In the genomic region with DNA sequence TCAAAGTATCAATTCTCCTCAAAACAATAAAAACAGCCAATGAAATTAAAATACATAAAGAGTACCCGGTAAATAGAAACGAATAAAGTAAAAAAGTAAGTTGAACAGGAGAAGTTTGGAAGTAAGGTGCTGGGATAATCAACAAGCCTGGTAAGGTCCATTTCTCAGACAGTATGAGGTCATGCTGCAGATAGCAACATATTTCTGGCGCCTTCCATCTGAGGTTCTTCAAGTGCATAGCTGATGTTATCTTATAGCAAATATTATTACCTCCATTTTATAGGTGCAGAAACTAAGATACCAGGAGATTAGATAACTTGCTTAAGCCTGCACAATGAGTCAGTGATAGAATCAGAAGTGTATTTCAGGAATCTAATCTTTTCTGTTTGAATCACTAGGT, we compare ENCODE assay signal across 26 cellular contexts. TPM values are rescaled to one million over a fixed set of nuclear protein-coding genes. Genes with fewer than 3 reads are reported as not detected.
DNase-seq lines count a peak whose midpoint lies in the region; ATAC-seq, FAIRE-seq and TF ChIP-seq lines count a peak whose summit lies in the region.
"Had no signal": no experiment of that assay in that cellular context is flagged by ENCODE, and none has a peak within 500 bp of the region (broad histone marks: within the 10 kb centered on the region; RNA-seq: fewer than 3 reads in every experiment).

No MANE protein-coding gene starts in this region.

- H4K5ac ChIP-seq in IMR-90 (ENCODE audit: low read depth, low read length): no peak overlapping the region

- H3K56ac ChIP-seq in IMR-90 (ENCODE audit: extremely low read depth, insufficient read depth, low read length): no peak overlapping the region

- TF ChIP-seq RAD21 in IMR-90 (IDR thresholded peaks at IDR 0.05; ENCODE audit: low read length) (no peak), K562 (CRISPR knock-in tag; conservative IDR thresholded peaks at IDR 0.05 in 1 of 2, IDR thresholded peaks at IDR 0.05 in 1 of 2) (no peak)

- H3K79me1 ChIP-seq in IMR-90 (ENCODE audit: low read depth in 1 of 2, low read length in 2 of 2): no peaks in the 10 kb centered on the region

- H3K27me3 Mint-ChIP-seq in Caco-2 (ENCODE audit: insufficient read depth, unreplicated experiment): peaks cover 16% of the 10 kb centered on the region
- H3K27me3 Mint-ChIP-seq in activated T-cell treated with anti-CD3 and anti-CD28 coated beads, Interleukin-2, amount 50 U/mL, for 72 hours (ENCODE audit: low read depth): no peaks in the 10 kb centered on the region

- no peak for ATAC-seq in IMR-90 (ENCODE audit: low read depth)
- ATAC-seq in K562: no peak
- ATAC-seq in left colon: peak; percentile 79
- no peak for ATAC-seq in GM19463 (IDR thresholded peaks at IDR 0.05; ENCODE audit: unreplicated experiment)
- no peak for ATAC-seq in activated T-cell treated with anti-CD3 and anti-CD28 coated beads, Interleukin-2, amount 50 U/mL, for 72 hours (replicated peaks in 1 of 2)

- no peak overlapping the region for H2BK120ac ChIP-seq in IMR-90 (ENCODE audit: low read depth, low read length)

- H2BK20ac ChIP-seq in IMR-90 (ENCODE audit: low read depth, low read length): no peak overlapping the region

- H3K4ac ChIP-seq in IMR-90 (ENCODE audit: low read depth, low read length): no peak overlapping the region

- H2AFZ ChIP-seq in IMR-90 (replicated peaks; ENCODE audit: low read length, poor library complexity) (no peak overlapping the region), K562 (ENCODE audit: low read depth, low read length) (no peak overlapping the region)
- H2AFZ ChIP-seq: neural progenitor cell had no signal

- H2BK5ac ChIP-seq in IMR-90 (ENCODE audit: low read depth, low read length, poor library complexity, severe bottlenecking): no peak overlapping the region

- no peak overlapping the region for H3K14ac ChIP-seq in IMR-90 (replicated peaks; ENCODE audit: low read depth, low read length)

- H2BK15ac ChIP-seq in IMR-90 (ENCODE audit: low read depth, low read length): no peak overlapping the region

- H3K9me1 ChIP-seq in IMR-90 (ENCODE audit: insufficient read depth, low read length) (no peaks in the 10 kb centered on the region), K562 (ENCODE audit: control insufficient read depth, insufficient read depth, low read length) (no peaks in the 10 kb centered on the region)

- TF ChIP-seq CTCF in Caco-2 (IDR thresholded peaks at IDR 0.05; ENCODE audit: insufficient read depth in 1 of 2, low read depth in 1 of 2, low read length in 1 of 2, severe bottlenecking in 1 of 2, unreplicated experiment in 1 of 2): no peak
- TF ChIP-seq CTCF in IMR-90 (conservative IDR thresholded peaks at IDR 0.05; ENCODE audit: low read depth, low read length): no peak
- no peak for TF ChIP-seq CTCF in K562 (IDR thresholded peaks at IDR 0.05 in 2 of 3, conservative IDR thresholded peaks at IDR 0.05 in 1 of 3; ENCODE audit: insufficient read depth in 2 of 3, low read depth in 1 of 3, low read length in 3 of 3)

- H3K4me1 Mint-ChIP-seq in Caco-2 (ENCODE audit: low read depth, unreplicated experiment): peaks cover 9% of the 10 kb centered on the region
- H3K4me1 Mint-ChIP-seq in activated T-cell treated with anti-CD3 and anti-CD28 coated beads, Interleukin-2, amount 50 U/mL, for 72 hours (ENCODE audit: low read depth): no peaks in the 10 kb centered on the region

- in situ Hi-C loops in IMR-90 (cut with MboI; ENCODE audit: low sequenced_read_pairs): no loop called here
- in situ Hi-C loops in K562 (cut with MboI): no loop called here

- no peaks in the 10 kb centered on the region for H3K36me3 ChIP-seq in Caco-2 (ENCODE audit: control insufficient read depth, insufficient read depth, low read length)
- no peaks in the 10 kb centered on the region for H3K36me3 ChIP-seq in IMR-90 (ENCODE audit: control insufficient read depth, insufficient read depth, low read length)
- H3K36me3 ChIP-seq in K562 (ENCODE audit: control insufficient read depth, insufficient read depth, low read length): no peaks in the 10 kb centered on the region
- H3K36me3 ChIP-seq: BLaER1, HAP-1, neural progenitor cell, spleen, upper lobe of left lung had no signal

- peak; percentile 75 to 81 for DNase-seq in Caco-2
- peak; percentile 8 for DNase-seq in IMR-90
- no peak for DNase-seq in K562 (ENCODE audit: extremely low read depth in 1 of 4, low spot score in 3 of 4)
- no peak for DNase-seq in left colon
- no peak for DNase-seq in stimulated activated CD4-positive, alpha-beta T cell treated with anti-CD3 and anti-CD28 coated beads, Interleukin-4, amount 100 ng/mL, for 1 hour
- DNase-seq in GM12892 (ENCODE audit: insufficient read length): no peak
- DNase-seq in activated T-cell treated with anti-CD3 and anti-CD28 coated beads, Interleukin-2, amount 50 U/mL, for 72 hours: no peak
- DNase-seq: activated CD4-positive, alpha-beta T cell treated with anti-CD3 and anti-CD28 coated beads for 4 hours; activated CD8-positive, alpha-beta memory T cell treated with anti-CD3 and anti-CD28 coated beads for 24 hours; activated gamma-delta T cell; DMS79; GF-D8; head of caudate nucleus; NCI-H1092; NCI-H187; NCI-H345; right cardiac atrium; spleen; upper lobe of left lung had no signal

- BruUV-seq in Caco-2 (replicated peaks; lab: Mats Ljungman, UMichigan) (no TSS peak), IMR-90 (replicated peaks; lab: Mats Ljungman, UMichigan) (no TSS peak), K562 (replicated peaks; lab: Mats Ljungman, UMichigan) (no TSS peak)

- no peak overlapping the region for H3K27ac ChIP-seq in IMR-90 (ENCODE audit: insufficient read depth, low read length)
- H3K27ac ChIP-seq in K562 (ENCODE audit: extremely low read depth, low read depth, low read length): no peak overlapping the region
- H3K27ac ChIP-seq: BLaER1, neural progenitor cell, RWPE1, SK-N-MC, spleen, upper lobe of left lung had no signal

- H2AK5ac ChIP-seq in IMR-90 (ENCODE audit: low read depth, low read length): no peak overlapping the region

- no CpG with 5 or more reads among the region's 3 CpGs for WGBS in IMR-90 (ENCODE audit: extremely low coverage in 2 of 2, insufficient read length in 1 of 2), 2 experiments
- 5% methylated on average over 3 of the region's 3 CpGs for WGBS in K562 (ENCODE audit: insufficient coverage, low coverage, missing lambda C conversion rate)

- intact Hi-C loops in Caco-2 (cut with micrococcal nuclease; ENCODE audit: unreplicated experiment) (loop anchor here (1.0 to 2.0 kb wide), 5 partner anchors 23 to 226 kb away; partner anchors contain the start of genes CEP350 and TOR1AIP1), IMR-90 (cut with micrococcal nuclease) (no loop called here), K562 (cut with micrococcal nuclease) (no loop called here), left colon (cut with DNase I, micrococcal nuclease) (no loop called here)

- H3K9me3 Mint-ChIP-seq in Caco-2 (ENCODE audit: unreplicated experiment): no peaks in the 10 kb centered on the region
- H3K9me3 Mint-ChIP-seq in activated T-cell treated with anti-CD3 and anti-CD28 coated beads, Interleukin-2, amount 50 U/mL, for 72 hours: no peaks in the 10 kb centered on the region
- H3K9me3 Mint-ChIP-seq: neural progenitor cell had no signal

- no peak overlapping the region for H3K4me2 ChIP-seq in IMR-90 (ENCODE audit: low read depth, low read length)
- no peak overlapping the region for H3K4me2 ChIP-seq in K562 (ENCODE audit: insufficient read depth, low read length)
- H3K4me2 ChIP-seq: BLaER1, neural progenitor cell had no signal

- no peak overlapping the region for H3K23ac ChIP-seq in IMR-90 (ENCODE audit: low read depth, low read length)

- H3K27ac Mint-ChIP-seq in Caco-2 (ENCODE audit: unreplicated experiment): no peak overlapping the region
- H3K27ac Mint-ChIP-seq in activated T-cell treated with anti-CD3 and anti-CD28 coated beads, Interleukin-2, amount 50 U/mL, for 72 hours: no peak overlapping the region
- H3K27ac Mint-ChIP-seq: neural progenitor cell had no signal

- POLR2A ChIA-PET in Caco-2 (lab: Charles Lee): no interaction called here
- POLR2A ChIA-PET in IMR-90 (lab: Charles Lee; ENCODE audit: unreplicated experiment): no interaction called here
- POLR2A ChIA-PET in K562 (lab: Yijun Ruan, JAX): interaction anchor here (0.6 to 1.4 kb wide), 3 partner anchors 11 to 596 kb away, joined by 3 to 5 read pairs (median 3); no protein-coding TSS in a partner anchor

- H3K4me3 ChIP-seq in Caco-2 (ENCODE audit: low read depth, low read length) (no peak overlapping the region), IMR-90 (ENCODE audit: insufficient read depth, low read depth, low read length) (no peak overlapping the region), K562 (no peak overlapping the region)
- H3K4me3 ChIP-seq: BLaER1, HAP-1, neural progenitor cell, SK-N-MC, spleen, upper lobe of left lung had no signal

- H3K79me2 ChIP-seq in K562 (ENCODE audit: control insufficient read depth, insufficient read depth, low read length): no peaks in the 10 kb centered on the region

- H4K91ac ChIP-seq in IMR-90 (ENCODE audit: insufficient read depth, low read depth, low read length): no peak overlapping the region

- H3K9ac ChIP-seq in IMR-90 (ENCODE audit: low read depth, low read length): no peak overlapping the region
- no peak overlapping the region for H3K9ac ChIP-seq in K562 (ENCODE audit: insufficient read depth in 1 of 2, low read depth in 2 of 2, low read length in 2 of 2)
- H3K9ac ChIP-seq: BLaER1, neural progenitor cell had no signal

- H3K9me3 ChIP-seq in Caco-2 (no peaks in the 10 kb centered on the region), IMR-90 (ENCODE audit: control insufficient read depth, insufficient read depth, low read length) (no peaks in the 10 kb centered on the region), K562 (replicated peaks; ENCODE audit: control insufficient read depth, insufficient read depth, low read depth, low read length) (no peaks in the 10 kb centered on the region)
- H3K9me3 ChIP-seq: BLaER1, HAP-1, spleen, upper lobe of left lung had no signal

- H4K8ac ChIP-seq in IMR-90 (ENCODE audit: low read depth in 2 of 2, low read length in 2 of 2): no peak overlapping the region

- H3K27me3 ChIP-seq in Caco-2 (replicated peaks; ENCODE audit: control insufficient read depth, insufficient read depth, low read length) (no peaks in the 10 kb centered on the region), IMR-90 (ENCODE audit: control insufficient read depth, insufficient read depth, low read length) (peaks cover 2% of the 10 kb centered on the region; the same call in 1 of the 2 replicates), K562 (ENCODE audit: control insufficient read depth in 2 of 2, insufficient read depth in 2 of 2, low read length in 2 of 2) (no peaks in the 10 kb centered on the region)
- H3K27me3 ChIP-seq: BLaER1, neural progenitor cell, spleen, upper lobe of left lung had no signal

- H3K18ac ChIP-seq in IMR-90 (ENCODE audit: low read depth, low read length): no peak overlapping the region

- dilution Hi-C loops in IMR-90 (cut with HindIII; ENCODE audit: low sequenced_read_pairs, unreplicated experiment): no loop called here

- peak overlapping the region; percentile 34 for H3K4me3 Mint-ChIP-seq in Caco-2 (ENCODE audit: unreplicated experiment)
- no peak overlapping the region for H3K4me3 Mint-ChIP-seq in activated T-cell treated with anti-CD3 and anti-CD28 coated beads, Interleukin-2, amount 50 U/mL, for 72 hours
- H3K4me3 Mint-ChIP-seq: neural progenitor cell had no signal

- FAIRE-seq in K562 (lab: Jason Lieb, UNC) (no peak), GM12892 (lab: Jason Lieb, UNC) (no peak)
- FAIRE-seq: endothelial cell of umbilical vein had no signal

- TF ChIP-seq POLR2A in IMR-90 (IDR thresholded peaks at IDR 0.05; ENCODE audit: low read depth, low read length): no peak
- no peak for TF ChIP-seq POLR2A in K562 (conservative IDR thresholded peaks at IDR 0.05)
- no peak for TF ChIP-seq POLR2A in GM12892 (IDR thresholded peaks at IDR 0.05; ENCODE audit: low read depth, low read length)

- H3K4me1 ChIP-seq in Caco-2: peaks cover 13% of the 10 kb centered on the region
- peaks cover 3% of the 10 kb centered on the region for H3K4me1 ChIP-seq in IMR-90 (ENCODE audit: control insufficient read depth, insufficient read depth, low read length)
- H3K4me1 ChIP-seq in K562 (replicated peaks in 1 of 2; ENCODE audit: control insufficient read depth in 2 of 2, insufficient read depth in 2 of 2, low read length in 2 of 2): peaks cover 0 to 6% of the 10 kb centered on the region in 2 experiments; a peak in 1 of 5 replicates
- H3K4me1 ChIP-seq: BLaER1, HAP-1, neural progenitor cell, spleen, upper lobe of left lung had no signal

- no peaks in the 10 kb centered on the region for H3K36me3 Mint-ChIP-seq in Caco-2 (ENCODE audit: insufficient read depth, unreplicated experiment)
- no peaks in the 10 kb centered on the region for H3K36me3 Mint-ChIP-seq in activated T-cell treated with anti-CD3 and anti-CD28 coated beads, Interleukin-2, amount 50 U/mL, for 72 hours (ENCODE audit: insufficient read depth in 2 of 2)
- H3K36me3 Mint-ChIP-seq: neural progenitor cell had no signal

- H4K20me1 ChIP-seq in IMR-90 (ENCODE audit: insufficient read depth, low read length) (no peaks in the 10 kb centered on the region), K562 (replicated peaks; ENCODE audit: control insufficient read depth, insufficient read depth, low read length) (no peaks in the 10 kb centered on the region)
- H4K20me1 ChIP-seq: BLaER1 had no signal

- CTCF ChIA-PET in Caco-2 (lab: Charles Lee): interaction anchor here (0.6 to 2.1 kb wide), 7 partner anchors 19 to 257 kb away, joined by 3 to 5 read pairs (median 4); partner anchors contain the start of gene CEP350
- CTCF ChIA-PET in IMR-90 (lab: Yijun Ruan, JAX): interaction anchor here (0.8 to 1.0 kb wide), 2 partner anchors 8 to 23 kb away, joined by 3 read pairs; partner anchors contain the start of gene CEP350
- CTCF ChIA-PET in K562 (lab: Yijun Ruan, JAX; ENCODE audit: low intra/inter-chr PET ratio): no interaction called here

- TF ChIP-seq EP300 in K562 (IDR thresholded peaks at IDR 0.05; ENCODE audit: low read length): no peak

- H2AK9ac ChIP-seq in IMR-90 (replicated peaks; ENCODE audit: low read depth, low read length, poor library complexity): no peak overlapping the region

RNA-seq across cellular contexts. Expression of gene CEP350, which starts 23.7 kb away (rescaled TPM):
- total RNA-seq in Caco-2 (2022): 40.3 and 43.5 TPM in 2 replicates
- total RNA-seq in IMR-90 (2012; rRNA removed): 36.4 and 55.8 TPM in 2 replicates
- polyA plus RNA-seq in IMR-90 (2012; rRNA removed): 4.5 and 5.0 TPM in 2 replicates
- polyA plus RNA-seq in IMR-90 (2012; cell fraction: cytosol; rRNA removed): 0.68 and 1.4 TPM in 2 replicates
- polyA plus RNA-seq in IMR-90 (2012; cell fraction: nucleus; rRNA removed; ENCODE audit: low replicate concordance): 1.5 and 15.4 TPM in 2 replicates
- 27.4 and 114 TPM in 2 replicates for total RNA-seq in K562 (2011; cell fraction: chromatin; rRNA removed; ENCODE audit: low replicate concordance)
- total RNA-seq in K562 (2011; cell fraction: nucleolus; rRNA removed): 19.5 and 31.2 TPM in 2 replicates
- 38.1 and 40.1 TPM in 2 replicates for total RNA-seq in K562 (2011; cell fraction: nucleoplasm; rRNA removed)
- 30.4 and 34.2 TPM in 2 replicates for total RNA-seq in K562 (2014; rRNA removed)
- 56.0 and 66.8 TPM in 2 replicates for total RNA-seq in K562 (2014; rRNA removed; fragmentation: Illumina TruSeq; extraction: Trizol)
- total RNA-seq in K562 (2015; rRNA removed; fragmentation: Illumina TruSeq; extraction: Trizol): 57.7 and 64.3 TPM in 2 replicates
- 39.5 and 42.2 TPM in 2 replicates for total RNA-seq in K562 (2021)
- polyA plus RNA-seq in K562 (2011; rRNA removed): 17.7 and 23.3 TPM in 2 replicates
- 4.5 and 8.3 TPM in 2 replicates for polyA plus RNA-seq in K562 (2011; cell fraction: cytosol; rRNA removed)
- polyA plus RNA-seq in K562 (2011; cell fraction: nucleus; rRNA removed): 13.5 and 20.3 TPM in 2 replicates
- polyA plus RNA-seq in K562 (2012): 17.6 and 18.7 TPM in 2 replicates
- 23.0 and 28.0 TPM in 2 replicates for polyA plus RNA-seq in K562 (2014; fragmentation: Illumina TruSeq; extraction: Trizol)
- 1 to 10 TPM; 8.3 to 8.7 TPM for polyA plus RNA-seq in K562 (2014; fragmentation: Nextera tagmentation; extraction: Ambion mirVana)
- polyA plus RNA-seq in K562 (2014; rRNA removed): 17.1 and 20.4 TPM in 2 replicates
- 94.1 and 107 TPM in 2 replicates for polyA minus RNA-seq in K562 (2011; rRNA and poly(A)+ RNA removed)
- polyA minus RNA-seq in K562 (2011; cell fraction: cytosol; rRNA and poly(A)+ RNA removed): 29.8 and 44.2 TPM in 2 replicates
- polyA minus RNA-seq in K562 (2011; cell fraction: nucleus; rRNA and poly(A)+ RNA removed): 34.6 and 77.2 TPM in 2 replicates
- total RNA-seq in left colon: 10 to 100 TPM; 47.7 to 49.7 TPM
- polyA plus RNA-seq in GM12892 (2012; ENCODE audit: missing spikeins): 14.7 TPM
- 10 to 100 TPM; 60.6 to 63.7 TPM for total RNA-seq in activated T-cell treated with anti-CD3 and anti-CD28 coated beads, Interleukin-2, amount 50 U/mL, for 72 hours

RNA-seq across cellular contexts. Expression of gene TOR1AIP1, which starts 48.8 kb away (rescaled TPM):
- 25.4 and 30.3 TPM in 2 replicates for total RNA-seq in Caco-2 (2022)
- total RNA-seq in IMR-90 (2012; rRNA removed): 36.7 and 64.5 TPM in 2 replicates
- 17.8 and 20.7 TPM in 2 replicates for polyA plus RNA-seq in IMR-90 (2012; rRNA removed)
- polyA plus RNA-seq in IMR-90 (2012; cell fraction: cytosol; rRNA removed): 6.5 and 7.6 TPM in 2 replicates
- 2.7 and 13.1 TPM in 2 replicates for polyA plus RNA-seq in IMR-90 (2012; cell fraction: nucleus; rRNA removed; ENCODE audit: low replicate concordance)
- total RNA-seq in K562 (2011; cell fraction: chromatin; rRNA removed; ENCODE audit: low replicate concordance): 34.1 and 36.6 TPM in 2 replicates
- total RNA-seq in K562 (2011; cell fraction: nucleolus; rRNA removed): 20.5 and 27.2 TPM in 2 replicates
- 29.0 and 38.0 TPM in 2 replicates for total RNA-seq in K562 (2011; cell fraction: nucleoplasm; rRNA removed)
- total RNA-seq in K562 (2014; rRNA removed): 21.0 and 29.1 TPM in 2 replicates
- 35.5 and 40.4 TPM in 2 replicates for total RNA-seq in K562 (2014; rRNA removed; fragmentation: Illumina TruSeq; extraction: Trizol)
- 34.4 and 38.1 TPM in 2 replicates for total RNA-seq in K562 (2015; rRNA removed; fragmentation: Illumina TruSeq; extraction: Trizol)
- total RNA-seq in K562 (2021): 21.7 and 28.0 TPM in 2 replicates
- 30.6 and 36.2 TPM in 2 replicates for polyA plus RNA-seq in K562 (2011; rRNA removed)
- 10.8 and 14.3 TPM in 2 replicates for polyA plus RNA-seq in K562 (2011; cell fraction: cytosol; rRNA removed)
- polyA plus RNA-seq in K562 (2011; cell fraction: nucleus; rRNA removed): 8.2 and 12.3 TPM in 2 replicates
- 22.9 and 25.6 TPM in 2 replicates for polyA plus RNA-seq in K562 (2012)
- 39.3 and 46.9 TPM in 2 replicates for polyA plus RNA-seq in K562 (2014; fragmentation: Illumina TruSeq; extraction: Trizol)
- 10 to 100 TPM; 27.1 to 38.0 TPM for polyA plus RNA-seq in K562 (2014; fragmentation: Nextera tagmentation; extraction: Ambion mirVana)
- polyA plus RNA-seq in K562 (2014; rRNA removed): 18.1 and 21.7 TPM in 2 replicates
- 41.7 and 51.5 TPM in 2 replicates for polyA minus RNA-seq in K562 (2011; rRNA and poly(A)+ RNA removed)
- polyA minus RNA-seq in K562 (2011; cell fraction: cytosol; rRNA and poly(A)+ RNA removed): 10.0 and 21.2 TPM in 2 replicates
- polyA minus RNA-seq in K562 (2011; cell fraction: nucleus; rRNA and poly(A)+ RNA removed): 15.8 and 21.8 TPM in 2 replicates
- total RNA-seq in left colon: 10 to 100 TPM; 22.9 to 32.7 TPM
- polyA plus RNA-seq in GM12892 (2012; ENCODE audit: missing spikeins): 23.7 TPM
- total RNA-seq in activated T-cell treated with anti-CD3 and anti-CD28 coated beads, Interleukin-2, amount 50 U/mL, for 72 hours: 10 to 100 TPM; 55.2 to 57.9 TPM

RNA-seq across cellular contexts. Expression of gene TOR1AIP2, which starts 53.3 kb away (rescaled TPM):
- total RNA-seq in Caco-2 (2022) (92.8 and 94.7 TPM in 2 replicates), IMR-90 (2012; rRNA removed) (85.0 and 109 TPM in 2 replicates), K562 (2014; rRNA removed) (38.3 and 63.2 TPM in 2 replicates), K562 (2014; rRNA removed; fragmentation: Illumina TruSeq; extraction: Trizol) (122 and 133 TPM in 2 replicates), K562 (2015; rRNA removed; fragmentation: Illumina TruSeq; extraction: Trizol) (91.2 and 103 TPM in 2 replicates), K562 (2021) (105 and 107 TPM in 2 replicates), left colon (10 to 100 TPM; 65.0 to 87.8 TPM)
- polyA plus RNA-seq in IMR-90 (2012; rRNA removed) (17.3 and 20.7 TPM in 2 replicates), K562 (2011; rRNA removed) (49.0 and 72.5 TPM in 2 replicates), K562 (2014; fragmentation: Illumina TruSeq; extraction: Trizol) (39.6 and 41.1 TPM in 2 replicates), K562 (2014; fragmentation: Nextera tagmentation; extraction: Ambion mirVana) (10 to 100 TPM; 16.7 to 31.7 TPM), K562 (2014; rRNA removed) (41.4 and 41.9 TPM in 2 replicates)
- 4.4 and 7.3 TPM in 2 replicates for polyA plus RNA-seq in IMR-90 (2012; cell fraction: cytosol; rRNA removed)
- 2.2 and 10.1 TPM in 2 replicates for polyA plus RNA-seq in IMR-90 (2012; cell fraction: nucleus; rRNA removed; ENCODE audit: low replicate concordance)
- total RNA-seq in K562 (2011; cell fraction: chromatin; rRNA removed; ENCODE audit: low replicate concordance): 74.7 and 186 TPM in 2 replicates
- total RNA-seq in K562 (2011; cell fraction: nucleolus; rRNA removed): 41.0 and 51.3 TPM in 2 replicates
- 111 and 217 TPM in 2 replicates for total RNA-seq in K562 (2011; cell fraction: nucleoplasm; rRNA removed)
- 20.5 and 30.3 TPM in 2 replicates for polyA plus RNA-seq in K562 (2011; cell fraction: cytosol; rRNA removed)
- polyA plus RNA-seq in K562 (2011; cell fraction: nucleus; rRNA removed): 18.9 and 22.1 TPM in 2 replicates
- polyA plus RNA-seq in K562 (2012): 14.7 and 20.4 TPM in 2 replicates
- 144 and 191 TPM in 2 replicates for polyA minus RNA-seq in K562 (2011; rRNA and poly(A)+ RNA removed)
- polyA minus RNA-seq in K562 (2011; cell fraction: cytosol; rRNA and poly(A)+ RNA removed): 55.8 and 79.8 TPM in 2 replicates
- 33.9 and 55.4 TPM in 2 replicates for polyA minus RNA-seq in K562 (2011; cell fraction: nucleus; rRNA and poly(A)+ RNA removed)
- 22.7 TPM for polyA plus RNA-seq in GM12892 (2012; ENCODE audit: missing spikeins)
- 10 to 100 TPM; 48.6 to 51.4 TPM for total RNA-seq in activated T-cell treated with anti-CD3 and anti-CD28 coated beads, Interleukin-2, amount 50 U/mL, for 72 hours

Comparison
In these comparisons a context has a peak if more than half of its experiments do, and no peak if none do; other contexts are left out.
1. DNase-seq: peak in Caco-2 (2 of 2) and IMR-90 (single experiment); none in K562 (0 of 4), left colon (0 of 2), stimulated activated CD4-positive, alpha-beta T cell treated with anti-CD3 and anti-CD28 coated beads, Interleukin-4, amount 100 ng/mL, for 1 hour (single experiment), GM12892 (single experiment) and activated T-cell treated with anti-CD3 and anti-CD28 coated beads, Interleukin-2, amount 50 U/mL, for 72 hours (0 of 2).